28 cellular contexts compared by ENCODE assay signal in the genomic region with DNA sequence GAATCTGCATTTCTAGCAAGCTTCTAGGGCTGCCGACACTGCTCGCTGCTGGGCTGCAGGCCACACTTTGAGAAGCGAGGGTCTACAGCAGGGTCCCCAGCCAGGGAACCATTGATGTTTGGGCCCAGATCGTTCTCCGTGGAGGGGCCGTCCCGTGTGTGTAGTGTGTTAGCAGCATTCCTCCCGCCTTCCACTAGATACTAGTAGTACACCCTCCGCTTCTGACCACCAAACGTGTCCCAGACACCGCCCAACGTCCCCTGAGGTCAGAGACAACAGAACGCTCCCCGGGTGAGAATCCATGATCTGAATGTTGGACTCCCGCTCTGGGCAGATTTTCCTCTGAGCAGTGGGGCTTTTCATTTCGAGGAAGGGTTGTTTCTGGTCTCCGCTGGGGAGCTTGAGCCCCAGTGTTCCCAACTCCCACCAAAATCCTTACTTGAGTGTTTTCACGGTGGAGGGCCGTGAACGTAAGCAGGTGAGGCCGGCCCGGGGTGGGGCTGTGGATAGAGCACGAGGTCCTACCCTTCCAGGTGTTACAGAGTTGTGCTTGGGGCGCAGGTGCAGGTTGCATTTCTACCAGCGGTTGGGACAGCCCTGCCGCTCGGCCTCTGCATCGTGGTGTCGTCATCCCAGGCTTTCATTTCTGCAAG.
DNase-seq lines count a peak whose midpoint lies in the region; ATAC-seq and TF ChIP-seq lines count a peak whose summit lies in the region.
"Had no signal": no experiment of that assay in that cellular context is flagged by ENCODE, and none has a peak within 500 bp of the region (broad histone marks: within the 10 kb centered on the region; RNA-seq: fewer than 3 reads in every experiment).

No MANE protein-coding gene starts in this region.

- no peak for ATAC-seq in GM19324 (IDR thresholded peaks at IDR 0.05; ENCODE audit: low FRiP score, unreplicated experiment)
- ATAC-seq in GM19463 (IDR thresholded peaks at IDR 0.05; ENCODE audit: unreplicated experiment) = no peak
- ATAC-seq: A549; activated CD4-positive, alpha-beta T cell treated with anti-CD3 and anti-CD28 coated beads for 36 hours; activated T-cell treated with anti-CD3 and anti-CD28 coated beads, Interleukin-2, amount 50 U/mL, for 72 hours; GM12878; K562; mucosa of descending colon; T-helper 17 cell had no signal

- peak; percentile 26 for DNase-seq in activated CD8-positive, alpha-beta memory T cell treated with anti-CD3 and anti-CD28 coated beads for 24 hours
- DNase-seq in activated CD8-positive, alpha-beta memory T cell treated with anti-CD3 and anti-CD28 coated beads, Interleukin-2, amount 50 U/mL, for 4 hours = no peak
- peak; percentile 35 for DNase-seq in activated CD8-positive, alpha-beta memory T cell treated with anti-CD3 and anti-CD28 coated beads, Interleukin-2, amount 50 U/mL, for 48 hours
- peak; percentile 79 for DNase-seq in mesenteric fat pad (ENCODE audit: low spot score)
- peak; percentile 34 for DNase-seq in ureter (ENCODE audit: low spot score)
- no peak for DNase-seq in GM20000 (ENCODE audit: low spot score)
- DNase-seq: activated CD4-positive, alpha-beta T cell treated with anti-CD3 and anti-CD28 coated beads for 36 hours; activated naive CD4-positive, alpha-beta T cell treated with anti-CD3 and anti-CD28 coated beads, Interleukin-2, amount 50 U/mL, for 16 hours; activated T-cell treated with anti-CD3 and anti-CD28 coated beads, Interleukin-2, amount 50 U/mL, for 72 hours; AML-193; amniotic stem cell; brain microvascular endothelial cell; CD4-positive, alpha-beta T cell; effector CD8-positive, alpha-beta T cell; glutamatergic neuron; GOT3; mucosa of descending colon; NCI-H2029 treated with DMSO at 0.1 percent for 48 hours; NCI-H345; retina; stimulated activated CD4-positive, alpha-beta T cell treated with anti-CD3 and anti-CD28 coated beads, Interleukin-2, amount 100 ng/mL, for 48 hours; substantia nigra; T-helper 17 cell had no signal

- no peak for TF ChIP-seq CTCF in GM20000 (IDR thresholded peaks at IDR 0.05; ENCODE audit: extremely low read depth, missing control alignments)

Comparison
In these comparisons a context has a peak if more than half of its experiments do, and no peak if none do; other contexts are left out.
1. DNase-seq: peak in activated CD8-positive, alpha-beta memory T cell treated with anti-CD3 and anti-CD28 coated beads for 24 hours (single experiment), activated CD8-positive, alpha-beta memory T cell treated with anti-CD3 and anti-CD28 coated beads, Interleukin-2, amount 50 U/mL, for 48 hours (single experiment), mesenteric fat pad (single experiment) and ureter (single experiment); none in activated CD8-positive, alpha-beta memory T cell treated with anti-CD3 and anti-CD28 coated beads, Interleukin-2, amount 50 U/mL, for 4 hours (single experiment) and GM20000 (single experiment).